8 cellular contexts compared by ENCODE assay signal in genomic region chr4:121096629-121097028, GRCh38. TPM values are rescaled to one million over a fixed set of nuclear protein-coding genes. Genes with fewer than 3 reads are reported as not detected.
DNase-seq lines count a peak whose midpoint lies in the region; TF ChIP-seq lines count a peak whose summit lies in the region.

No MANE protein-coding gene starts in this region.

- peaks cover 9% of the 10 kb centered on the region for H3K4me1 ChIP-seq in osteoblast (ENCODE audit: insufficient read depth, low read length)

- no peak overlapping the region for H2AFZ ChIP-seq in osteoblast (ENCODE audit: low read length)

- no peaks in the 10 kb centered on the region for H3K36me3 ChIP-seq in osteoblast (ENCODE audit: insufficient read depth, low read length)

- H3K79me2 ChIP-seq in osteoblast (ENCODE audit: insufficient read depth, low read length), result no peaks in the 10 kb centered on the region

- DNase-seq in GM12865 (ENCODE audit: low read depth), result no peak
- peak; percentile 29 for DNase-seq in NCI-H69 (lab: John Stamatoyannopoulos, UW)
- DNase-seq in dermis blood vessel endothelial cell, result peak; percentile 40
- no peak for DNase-seq in osteoblast (ENCODE audit: insufficient read length, low spot score, missing footprints)
- DNase-seq in activated T-cell treated with anti-CD3 and anti-CD28 coated beads, Interleukin-2, amount 50 U/mL, for 48 hours, result no peak
- no peak for DNase-seq in 8988T
- DNase-seq in amygdala (lab: John Stamatoyannopoulos, UW), result no peak
- DNase-seq in activated naive CD4-positive, alpha-beta T cell treated with anti-CD3 and anti-CD28 coated beads, Interleukin-2, amount 50 U/mL, for 16 hours, result no peak

- H3K4me3 ChIP-seq in GM12865 (ENCODE audit: low read depth, low read length), result no peak overlapping the region
- H3K4me3 ChIP-seq in osteoblast (ENCODE audit: insufficient read depth, low read length), result no peak overlapping the region

- H3K27me3 ChIP-seq in osteoblast (ENCODE audit: insufficient read depth, low read length), result no peaks in the 10 kb centered on the region

- no peak overlapping the region for H3K27ac ChIP-seq in osteoblast (ENCODE audit: low read depth, low read length)

- no peak overlapping the region for H3K4me2 ChIP-seq in osteoblast (ENCODE audit: insufficient read depth, low read length)

- no peaks in the 10 kb centered on the region for H3K9me3 ChIP-seq in osteoblast (ENCODE audit: low read depth, low read length)

- TF ChIP-seq CTCF in GM12865 (IDR thresholded peaks at IDR 0.05; ENCODE audit: insufficient read depth, low read depth, low read length, missing control alignments) (peak; percentile 11), osteoblast (IDR thresholded peaks at IDR 0.05; ENCODE audit: extremely low read depth, low read depth, low read length) (peak; percentile 59)

- no peaks in the 10 kb centered on the region for H4K20me1 ChIP-seq in osteoblast (ENCODE audit: insufficient read depth, low read length)

RNA-seq across cellular contexts. Expression of gene NDNF, which starts 24.3 kb away (rescaled TPM):
- total RNA-seq in dermis blood vessel endothelial cell (4.1 and 6.7 TPM in 2 replicates), osteoblast (9.8 and 11.5 TPM in 2 replicates)

Comparison
In these comparisons a context has a peak if more than half of its experiments do, and no peak if none do; other contexts are left out.
1. DNase-seq: peak in NCI-H69 (single experiment) and dermis blood vessel endothelial cell (single experiment); none in GM12865 (single experiment), osteoblast (single experiment), activated T-cell treated with anti-CD3 and anti-CD28 coated beads, Interleukin-2, amount 50 U/mL, for 48 hours (0 of 2), 8988T (single experiment), amygdala (0 of 56) and activated naive CD4-positive, alpha-beta T cell treated with anti-CD3 and anti-CD28 coated beads, Interleukin-2, amount 50 U/mL, for 16 hours (single experiment).